Comparison of ENCODE assay signal across 1 cellular context in the genomic region with DNA sequence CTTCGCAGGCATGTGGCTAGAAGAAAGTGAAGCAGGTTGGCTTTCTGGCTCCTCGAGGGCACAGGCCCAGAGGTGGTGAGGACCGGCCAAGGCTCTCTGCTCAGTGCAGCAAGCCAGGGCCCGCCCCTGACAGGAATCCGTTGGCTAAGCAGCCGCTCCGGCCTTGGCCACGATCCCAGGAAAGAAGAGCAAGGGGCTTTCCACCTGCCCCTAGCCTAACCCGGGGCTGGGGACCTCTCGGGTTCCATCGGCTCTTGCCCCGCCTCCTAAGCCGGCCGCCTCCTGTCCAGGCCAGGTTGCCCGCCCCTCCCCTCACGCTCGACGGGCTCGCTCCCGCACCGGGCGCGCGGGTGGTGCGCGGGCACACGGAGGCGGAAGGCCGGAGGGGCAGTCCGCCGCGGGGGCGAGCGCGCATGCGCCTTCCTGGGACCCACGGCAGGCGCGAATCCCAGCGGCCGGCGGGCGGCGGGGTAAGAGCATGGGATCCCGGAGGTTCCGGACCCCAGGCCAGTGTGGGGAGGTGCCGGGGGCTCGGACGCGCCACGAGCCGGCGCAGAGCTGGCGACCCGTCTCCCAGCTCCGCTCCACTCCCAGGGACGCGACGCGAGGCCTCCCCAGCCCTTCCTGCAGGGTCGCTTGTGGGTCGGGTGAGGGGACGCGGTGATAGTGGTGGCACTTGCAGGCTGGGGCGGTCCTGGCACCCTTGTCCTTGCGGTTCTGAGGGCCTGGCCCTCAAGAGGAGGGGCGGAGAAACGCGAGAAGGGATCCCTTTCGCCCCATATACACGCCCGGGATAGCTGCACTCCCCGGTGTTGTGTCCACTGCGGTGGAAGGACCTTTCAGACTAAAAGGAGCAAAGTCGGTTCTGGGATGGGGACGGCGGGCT.
TF ChIP-seq lines count a peak whose summit lies in the region.

TSS of gene ALG6 (plus strand) at position 410 of the 886 bp plus-strand sequence. CDS start 3,351 bp downstream, outside the sequence.

TF ChIP-seq in HepG2, 621 proteins besides CTCF, POLR2A, EP300 and RAD21 (continued from another document and continues in another):
- TF ChIP-seq JUNB (CRISPR knock-in tag; IDR thresholded peaks at IDR 0.05; ENCODE audit: borderline replicate concordance) (no peak), PLRG1 (conservative IDR thresholded peaks at IDR 0.05) (no peak), TBX2 (CRISPR knock-in tag; IDR thresholded peaks at IDR 0.05; ENCODE audit: borderline replicate concordance) (peak; percentile 35; the same call in 1 of the 2 replicates), RNF2 (conservative IDR thresholded peaks at IDR 0.05; ENCODE audit: low read depth) (peak; percentile 71; the same call in 1 of the 2 replicates), RELA (CRISPR knock-in tag; IDR thresholded peaks at IDR 0.05) (0 out of 2 replicates have a peak, but pooled peaks have one; percentile 12), RARA (CRISPR knock-in tag; IDR thresholded peaks at IDR 0.05) (no peak; the same call in 1 of the 2 replicates), SNAI1 (CRISPR knock-in tag; IDR thresholded peaks at IDR 0.05; ENCODE audit: borderline replicate concordance) (no peak), ZMYM4 (CRISPR knock-in tag; IDR thresholded peaks at IDR 0.05) (peak; percentile 79), REL (CRISPR knock-in tag; conservative IDR thresholded peaks at IDR 0.05) (no peak), MAZ (IDR thresholded peaks at IDR 0.05; ENCODE audit: borderline replicate concordance, low read depth, low read length) (no peak), MAZ (CRISPR knock-in tag; IDR thresholded peaks at IDR 0.05; ENCODE audit: low read depth) (peak; percentile 84), ZSCAN21 (CRISPR knock-in tag; IDR thresholded peaks at IDR 0.05; ENCODE audit: borderline replicate concordance) (peak; percentile 68; the same call in 1 of the 2 replicates), ZSCAN9 (CRISPR knock-in tag; IDR thresholded peaks at IDR 0.05; ENCODE audit: borderline replicate concordance) (0 out of 2 replicates have a peak, but pooled peaks have one; percentile 2), REXO4 (CRISPR knock-in tag; IDR thresholded peaks at IDR 0.05; ENCODE audit: borderline replicate concordance) (no peak), ETV5 (CRISPR knock-in tag; IDR thresholded peaks at IDR 0.05; ENCODE audit: borderline replicate concordance) (no peak), HMG20B (CRISPR knock-in tag; conservative IDR thresholded peaks at IDR 0.05) (no peak), FOXK2 (IDR thresholded peaks at IDR 0.05) (no peak), HIVEP1 (CRISPR knock-in tag; IDR thresholded peaks at IDR 0.05) (peak; percentile 75), NR0B2 (CRISPR knock-in tag; IDR thresholded peaks at IDR 0.05) (0 out of 2 replicates have a peak, but pooled peaks have one; percentile 55), JDP2 (CRISPR knock-in tag; IDR thresholded peaks at IDR 0.05; ENCODE audit: borderline replicate concordance) (no peak), ZNF407 (CRISPR knock-in tag; IDR thresholded peaks at IDR 0.05; ENCODE audit: not compliant biosample characterization) (peak; percentile 50), ZZZ3 (CRISPR knock-in tag; IDR thresholded peaks at IDR 0.05; ENCODE audit: borderline replicate concordance) (no peak), MIER2 (CRISPR knock-in tag; IDR thresholded peaks at IDR 0.05) (no peak), ZNF276 (CRISPR knock-in tag; IDR thresholded peaks at IDR 0.05; ENCODE audit: low read depth) (no peak), ZNF354B (CRISPR knock-in tag; IDR thresholded peaks at IDR 0.05) (peak; percentile 18; the same call in 1 of the 2 replicates), MYPOP (CRISPR knock-in tag; IDR thresholded peaks at IDR 0.05) (peak; percentile 17; the same call in 1 of the 2 replicates), ZNF20 (CRISPR knock-in tag; IDR thresholded peaks at IDR 0.05) (no peak), ZNF788 (CRISPR knock-in tag; IDR thresholded peaks at IDR 0.05; ENCODE audit: borderline replicate concordance) (peak; percentile 19; the same call in 1 of the 2 replicates), TAF15 (IDR thresholded peaks at IDR 0.05; ENCODE audit: low read depth, low read length, poor library complexity, severe bottlenecking) (peak; percentile 42), GLI4 (CRISPR knock-in tag; IDR thresholded peaks at IDR 0.05; ENCODE audit: borderline replicate concordance) (no peak), SRY (CRISPR knock-in tag; IDR thresholded peaks at IDR 0.05) (peak; percentile 58), ZNF749 (CRISPR knock-in tag; IDR thresholded peaks at IDR 0.05; ENCODE audit: borderline replicate concordance) (peak; percentile 81), ZNF781 (CRISPR knock-in tag; IDR thresholded peaks at IDR 0.05; ENCODE audit: borderline replicate concordance, not compliant biosample characterization) (peak; percentile 81)
- TF ChIP-seq, protein P1, sequence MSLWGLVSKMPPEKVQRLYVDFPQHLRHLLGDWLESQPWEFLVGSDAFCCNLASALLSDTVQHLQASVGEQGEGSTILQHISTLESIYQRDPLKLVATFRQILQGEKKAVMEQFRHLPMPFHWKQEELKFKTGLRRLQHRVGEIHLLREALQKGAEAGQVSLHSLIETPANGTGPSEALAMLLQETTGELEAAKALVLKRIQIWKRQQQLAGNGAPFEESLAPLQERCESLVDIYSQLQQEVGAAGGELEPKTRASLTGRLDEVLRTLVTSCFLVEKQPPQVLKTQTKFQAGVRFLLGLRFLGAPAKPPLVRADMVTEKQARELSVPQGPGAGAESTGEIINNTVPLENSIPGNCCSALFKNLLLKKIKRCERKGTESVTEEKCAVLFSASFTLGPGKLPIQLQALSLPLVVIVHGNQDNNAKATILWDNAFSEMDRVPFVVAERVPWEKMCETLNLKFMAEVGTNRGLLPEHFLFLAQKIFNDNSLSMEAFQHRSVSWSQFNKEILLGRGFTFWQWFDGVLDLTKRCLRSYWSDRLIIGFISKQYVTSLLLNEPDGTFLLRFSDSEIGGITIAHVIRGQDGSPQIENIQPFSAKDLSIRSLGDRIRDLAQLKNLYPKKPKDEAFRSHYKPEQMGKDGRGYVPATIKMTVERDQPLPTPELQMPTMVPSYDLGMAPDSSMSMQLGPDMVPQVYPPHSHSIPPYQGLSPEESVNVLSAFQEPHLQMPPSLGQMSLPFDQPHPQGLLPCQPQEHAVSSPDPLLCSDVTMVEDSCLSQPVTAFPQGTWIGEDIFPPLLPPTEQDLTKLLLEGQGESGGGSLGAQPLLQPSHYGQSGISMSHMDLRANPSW (CRISPR knock-in tag; IDR thresholded peaks at IDR 0.05; ENCODE audit: borderline replicate concordance), result no peak
- TF ChIP-seq, protein P2, sequence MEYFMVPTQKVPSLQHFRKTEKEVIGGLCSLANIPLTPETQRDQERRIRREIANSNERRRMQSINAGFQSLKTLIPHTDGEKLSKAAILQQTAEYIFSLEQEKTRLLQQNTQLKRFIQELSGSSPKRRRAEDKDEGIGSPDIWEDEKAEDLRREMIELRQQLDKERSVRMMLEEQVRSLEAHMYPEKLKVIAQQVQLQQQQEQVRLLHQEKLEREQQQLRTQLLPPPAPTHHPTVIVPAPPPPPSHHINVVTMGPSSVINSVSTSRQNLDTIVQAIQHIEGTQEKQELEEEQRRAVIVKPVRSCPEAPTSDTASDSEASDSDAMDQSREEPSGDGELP (IDR thresholded peaks at IDR 0.05; ENCODE audit: borderline replicate concordance, low read depth), result no peak
- TF ChIP-seq, protein P3, sequence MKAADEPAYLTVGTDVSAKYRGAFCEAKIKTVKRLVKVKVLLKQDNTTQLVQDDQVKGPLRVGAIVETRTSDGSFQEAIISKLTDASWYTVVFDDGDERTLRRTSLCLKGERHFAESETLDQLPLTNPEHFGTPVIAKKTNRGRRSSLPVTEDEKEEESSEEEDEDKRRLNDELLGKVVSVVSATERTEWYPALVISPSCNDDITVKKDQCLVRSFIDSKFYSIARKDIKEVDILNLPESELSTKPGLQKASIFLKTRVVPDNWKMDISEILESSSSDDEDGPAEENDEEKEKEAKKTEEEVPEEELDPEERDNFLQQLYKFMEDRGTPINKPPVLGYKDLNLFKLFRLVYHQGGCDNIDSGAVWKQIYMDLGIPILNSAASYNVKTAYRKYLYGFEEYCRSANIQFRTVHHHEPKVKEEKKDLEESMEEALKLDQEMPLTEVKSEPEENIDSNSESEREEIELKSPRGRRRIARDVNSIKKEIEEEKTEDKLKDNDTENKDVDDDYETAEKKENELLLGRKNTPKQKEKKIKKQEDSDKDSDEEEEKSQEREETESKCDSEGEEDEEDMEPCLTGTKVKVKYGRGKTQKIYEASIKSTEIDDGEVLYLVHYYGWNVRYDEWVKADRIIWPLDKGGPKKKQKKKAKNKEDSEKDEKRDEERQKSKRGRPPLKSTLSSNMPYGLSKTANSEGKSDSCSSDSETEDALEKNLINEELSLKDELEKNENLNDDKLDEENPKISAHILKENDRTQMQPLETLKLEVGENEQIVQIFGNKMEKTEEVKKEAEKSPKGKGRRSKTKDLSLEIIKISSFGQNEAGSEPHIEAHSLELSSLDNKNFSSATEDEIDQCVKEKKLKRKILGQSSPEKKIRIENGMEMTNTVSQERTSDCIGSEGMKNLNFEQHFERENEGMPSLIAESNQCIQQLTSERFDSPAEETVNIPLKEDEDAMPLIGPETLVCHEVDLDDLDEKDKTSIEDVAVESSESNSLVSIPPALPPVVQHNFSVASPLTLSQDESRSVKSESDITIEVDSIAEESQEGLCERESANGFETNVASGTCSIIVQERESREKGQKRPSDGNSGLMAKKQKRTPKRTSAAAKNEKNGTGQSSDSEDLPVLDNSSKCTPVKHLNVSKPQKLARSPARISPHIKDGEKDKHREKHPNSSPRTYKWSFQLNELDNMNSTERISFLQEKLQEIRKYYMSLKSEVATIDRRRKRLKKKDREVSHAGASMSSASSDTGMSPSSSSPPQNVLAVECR (CRISPR knock-in tag; IDR thresholded peaks at IDR 0.05; ENCODE audit: borderline replicate concordance), result peak; percentile 87; the same call in 1 of the 2 replicates
